8 cellular contexts compared by ENCODE assay signal in the genomic region with DNA sequence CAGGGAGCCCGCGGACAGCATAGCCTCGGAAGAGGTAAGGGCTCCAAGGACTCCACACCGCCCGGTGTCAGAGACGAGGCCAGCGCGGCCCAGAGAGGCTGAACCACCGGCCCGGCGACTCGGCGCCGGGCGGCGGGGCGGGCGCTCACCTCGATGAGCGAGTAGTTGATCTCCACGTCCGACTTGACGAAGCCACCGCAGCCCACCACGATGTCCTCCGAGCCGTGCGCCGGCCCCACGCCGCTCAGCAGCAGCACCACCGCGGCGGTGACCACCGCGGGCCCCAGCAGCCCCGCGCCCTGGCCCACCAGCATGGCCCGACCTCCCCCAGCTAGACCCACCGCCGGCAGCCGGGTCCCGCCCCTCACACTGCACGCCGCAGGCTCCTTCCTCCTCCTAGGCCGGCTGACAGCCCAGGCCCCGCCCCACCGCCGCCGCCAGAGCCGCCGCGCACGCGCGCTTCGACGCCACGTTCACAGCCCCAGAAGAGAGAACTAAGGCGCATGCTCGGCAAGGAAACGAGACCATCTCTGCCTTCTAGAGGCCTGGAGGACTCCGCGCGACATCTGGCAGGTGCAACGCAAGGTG. TPM values are rescaled to one million over a fixed set of nuclear protein-coding genes. Genes with fewer than 3 reads are reported as not detected.
DNase-seq lines count a peak whose midpoint lies in the region; ATAC-seq, FAIRE-seq and TF ChIP-seq lines count a peak whose summit lies in the region.
"Not testable (repeated sequence)": the region's sequence is repeated elsewhere in the genome, so short reads cannot be mapped to it uniquely, and the experiment has no call there.

A gene with protein sequence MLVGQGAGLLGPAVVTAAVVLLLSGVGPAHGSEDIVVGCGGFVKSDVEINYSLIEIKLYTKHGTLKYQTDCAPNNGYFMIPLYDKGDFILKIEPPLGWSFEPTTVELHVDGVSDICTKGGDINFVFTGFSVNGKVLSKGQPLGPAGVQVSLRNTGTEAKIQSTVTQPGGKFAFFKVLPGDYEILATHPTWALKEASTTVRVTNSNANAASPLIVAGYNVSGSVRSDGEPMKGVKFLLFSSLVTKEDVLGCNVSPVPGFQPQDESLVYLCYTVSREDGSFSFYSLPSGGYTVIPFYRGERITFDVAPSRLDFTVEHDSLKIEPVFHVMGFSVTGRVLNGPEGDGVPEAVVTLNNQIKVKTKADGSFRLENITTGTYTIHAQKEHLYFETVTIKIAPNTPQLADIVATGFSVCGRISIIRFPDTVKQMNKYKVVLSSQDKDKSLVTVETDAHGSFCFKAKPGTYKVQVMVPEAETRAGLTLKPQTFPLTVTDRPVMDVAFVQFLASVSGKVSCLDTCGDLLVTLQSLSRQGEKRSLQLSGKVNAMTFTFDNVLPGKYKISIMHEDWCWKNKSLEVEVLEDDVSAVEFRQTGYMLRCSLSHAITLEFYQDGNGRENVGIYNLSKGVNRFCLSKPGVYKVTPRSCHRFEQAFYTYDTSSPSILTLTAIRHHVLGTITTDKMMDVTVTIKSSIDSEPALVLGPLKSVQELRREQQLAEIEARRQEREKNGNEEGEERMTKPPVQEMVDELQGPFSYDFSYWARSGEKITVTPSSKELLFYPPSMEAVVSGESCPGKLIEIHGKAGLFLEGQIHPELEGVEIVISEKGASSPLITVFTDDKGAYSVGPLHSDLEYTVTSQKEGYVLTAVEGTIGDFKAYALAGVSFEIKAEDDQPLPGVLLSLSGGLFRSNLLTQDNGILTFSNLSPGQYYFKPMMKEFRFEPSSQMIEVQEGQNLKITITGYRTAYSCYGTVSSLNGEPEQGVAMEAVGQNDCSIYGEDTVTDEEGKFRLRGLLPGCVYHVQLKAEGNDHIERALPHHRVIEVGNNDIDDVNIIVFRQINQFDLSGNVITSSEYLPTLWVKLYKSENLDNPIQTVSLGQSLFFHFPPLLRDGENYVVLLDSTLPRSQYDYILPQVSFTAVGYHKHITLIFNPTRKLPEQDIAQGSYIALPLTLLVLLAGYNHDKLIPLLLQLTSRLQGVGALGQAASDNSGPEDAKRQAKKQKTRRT (minus strand): TSS at position 371 of the 588 bp plus-strand sequence. CDS start 57 bp downstream, at position 314.

- H3K27me3 ChIP-seq in HCT116 (ENCODE audit: insufficient read depth, low read length); K562 (ENCODE audit: control insufficient read depth in 2 of 2, insufficient read depth in 2 of 2, low read length in 2 of 2); iPS DF 6.9 (ENCODE audit: control insufficient read depth, insufficient read depth, low read length); rectal smooth muscle tissue (ENCODE audit: control insufficient read depth, insufficient read depth, low read length): not testable (repeated sequence)

- H3K27ac ChIP-seq in HCT116 (ENCODE audit: low read depth, low read length); K562 (ENCODE audit: extremely low read depth, low read depth, low read length); iPS DF 6.9 (ENCODE audit: low read length); rectal smooth muscle tissue (ENCODE audit: low read depth, low read length): not testable (repeated sequence)

- TF ChIP-seq RAD21 in HCT116 (IDR thresholded peaks at IDR 0.05; ENCODE audit: low read depth); K562 (CRISPR knock-in tag; conservative IDR thresholded peaks at IDR 0.05 in 1 of 2, IDR thresholded peaks at IDR 0.05 in 1 of 2): not testable (repeated sequence)

- not testable (repeated sequence) for H3K27ac Mint-ChIP-seq in activated CD4-positive, alpha-beta T cell treated with anti-CD3 and anti-CD28 coated beads for 36 hours

- TF ChIP-seq CTCF in GM12875 (IDR thresholded peaks at IDR 0.05; ENCODE audit: borderline replicate concordance, insufficient read depth, low read depth, low read length); HCT116 (IDR thresholded peaks at IDR 0.05 in 2 of 3, conservative IDR thresholded peaks at IDR 0.05 in 1 of 3; ENCODE audit: borderline replicate concordance in 1 of 3, insufficient read depth in 1 of 3, low read depth in 2 of 3, low read length in 2 of 3); K562 (IDR thresholded peaks at IDR 0.05 in 2 of 3, conservative IDR thresholded peaks at IDR 0.05 in 1 of 3; ENCODE audit: insufficient read depth in 2 of 3, low read depth in 1 of 3, low read length in 3 of 3); subcutaneous adipose tissue (IDR thresholded peaks at IDR 0.05; ENCODE audit: low read depth): not testable (repeated sequence)

- H3K79me2 ChIP-seq in HCT116 (ENCODE audit: insufficient read depth, low read length) = not testable (repeated sequence)
- H3K79me2 ChIP-seq in K562 (ENCODE audit: control insufficient read depth, insufficient read depth, low read length) = peaks cover 10% of the 10 kb centered on the region

- H2AFZ ChIP-seq in HCT116 (ENCODE audit: low read depth, low read length, poor library complexity, severe bottlenecking); K562 (ENCODE audit: low read depth, low read length): not testable (repeated sequence)

- not testable (repeated sequence) for TF ChIP-seq EP300 in K562 (IDR thresholded peaks at IDR 0.05; ENCODE audit: low read length)

- not testable (repeated sequence) for H3K4me1 ChIP-seq in HCT116 (ENCODE audit: control insufficient read depth in 1 of 2, insufficient read depth in 2 of 2, low read length in 2 of 2); K562 (replicated peaks in 1 of 2; ENCODE audit: control insufficient read depth in 2 of 2, insufficient read depth in 2 of 2, low read length in 2 of 2); iPS DF 6.9 (ENCODE audit: control insufficient read depth, insufficient read depth, low read length); rectal smooth muscle tissue (ENCODE audit: control insufficient read depth, insufficient read depth, low read length)

- H3K9me2 ChIP-seq in HCT116 (ENCODE audit: insufficient read depth) = not testable (repeated sequence)

- intact Hi-C loops in HCT116 (cut with micrococcal nuclease); activated CD4-positive, alpha-beta T cell treated with anti-CD3 and anti-CD28 coated beads for 36 hours (cut with DNase I, micrococcal nuclease); K562 (cut with micrococcal nuclease): not testable (repeated sequence)

- H3K4me3 Mint-ChIP-seq in activated CD4-positive, alpha-beta T cell treated with anti-CD3 and anti-CD28 coated beads for 36 hours = peak within 1 kb of the TSS; percentile 68

- not testable (repeated sequence) for TF ChIP-seq POLR2A in HCT116 (IDR thresholded peaks at IDR 0.05; ENCODE audit: borderline replicate concordance, extremely low read depth, insufficient read depth, insufficient read length); K562 (conservative IDR thresholded peaks at IDR 0.05)

- not testable (repeated sequence) for H3K27me3 Mint-ChIP-seq in activated CD4-positive, alpha-beta T cell treated with anti-CD3 and anti-CD28 coated beads for 36 hours

- not testable (repeated sequence) for H3K9me3 ChIP-seq in HCT116 (ENCODE audit: control insufficient read depth in 1 of 2, insufficient read depth in 1 of 2, low read depth in 1 of 2, low read length in 2 of 2); K562 (replicated peaks; ENCODE audit: control insufficient read depth, insufficient read depth, low read depth, low read length); iPS DF 6.9 (ENCODE audit: control insufficient read depth, insufficient read depth, low read length)

- H3K9me1 ChIP-seq in K562 (ENCODE audit: control insufficient read depth, insufficient read depth, low read length) = not testable (repeated sequence)

- in situ Hi-C loops in K562 (cut with MboI) = not testable (repeated sequence)

- WGBS in K562 (ENCODE audit: insufficient coverage, low coverage, missing lambda C conversion rate) = 0% methylated on average over 12 of the region's 66 CpGs
- WGBS in iPS DF 6.9 (ENCODE audit: insufficient coverage, insufficient read length) = no CpG with 5 or more reads among the region's 66 CpGs

- CTCF ChIA-PET in HCT116 (lab: Charles Lee); activated CD4-positive, alpha-beta T cell treated with anti-CD3 and anti-CD28 coated beads for 36 hours (lab: Charles Lee); K562 (lab: Yijun Ruan, JAX; ENCODE audit: low intra/inter-chr PET ratio): not testable (repeated sequence)

- H3K4me2 ChIP-seq in HCT116 (ENCODE audit: low read length) = peak within 1 kb of the TSS; percentile 45
- peak within 1 kb of the TSS; percentile 52 for H3K4me2 ChIP-seq in K562 (ENCODE audit: insufficient read depth, low read length)

- POLR2A ChIA-PET in HCT116 (lab: Charles Lee); activated CD4-positive, alpha-beta T cell treated with anti-CD3 and anti-CD28 coated beads for 36 hours (lab: Charles Lee); K562 (lab: Yijun Ruan, JAX): not testable (repeated sequence)

- not testable (repeated sequence) for FAIRE-seq in K562 (lab: Jason Lieb, UNC)

- BruUV-seq in HCT116 (replicated peaks; lab: Mats Ljungman, UMichigan); K562 (replicated peaks; lab: Mats Ljungman, UMichigan): not testable (repeated sequence)

- ATAC-seq in HCT116 = peak; percentile 95
- peak; percentile 96 for ATAC-seq in activated CD4-positive, alpha-beta T cell treated with anti-CD3 and anti-CD28 coated beads for 36 hours
- peak; percentile 99 for ATAC-seq in K562

- H3K9ac ChIP-seq in HCT116 (ENCODE audit: low read length) (peak within 1 kb of the TSS; percentile 41), K562 (ENCODE audit: insufficient read depth in 1 of 2, low read depth in 2 of 2, low read length in 2 of 2) (peak within 1 kb of the TSS; percentile 34 to 85; a peak in 2 of 4 replicates)
- not testable (repeated sequence) for H3K9ac ChIP-seq in rectal smooth muscle tissue (ENCODE audit: low read length)

- RAD21 ChIA-PET in HCT116 (lab: Charles Lee; ENCODE audit: low non-redundant PET in 1 of 2, low total read pairs in 2 of 2, uncharacterized antibody in 2 of 2, unreplicated experiment in 2 of 2) = not testable (repeated sequence)

- DNase-seq in HCT116 (ENCODE audit: low read depth, low spot score); Jurkat, Clone E6-1 (ENCODE audit: low read depth, low spot score); iPS DF 6.9 (ENCODE audit: low read depth, low spot score): not testable (repeated sequence)
- DNase-seq in activated CD4-positive, alpha-beta T cell treated with anti-CD3 and anti-CD28 coated beads for 36 hours = peak; percentile 94
- DNase-seq in K562 (ENCODE audit: extremely low read depth in 1 of 4, low spot score in 3 of 4) = peak in 1 of 4 experiments; percentile 4

- not testable (repeated sequence) for H3K9me3 Mint-ChIP-seq in activated CD4-positive, alpha-beta T cell treated with anti-CD3 and anti-CD28 coated beads for 36 hours (ENCODE audit: low read depth)

- H3K4me3 ChIP-seq in GM12875 (ENCODE audit: low read depth, low read length) (peak within 1 kb of the TSS; percentile 52), HCT116 (replicated peaks in 1 of 2; ENCODE audit: low read depth in 1 of 2, low read length in 2 of 2) (peak within 1 kb of the TSS; percentile 49 to 51), K562 (peak within 1 kb of the TSS; percentile 45), iPS DF 6.9 (ENCODE audit: low read length) (peak within 1 kb of the TSS; percentile 60; the same call in 1 of the 2 replicates), rectal smooth muscle tissue (ENCODE audit: low read length) (peak within 1 kb of the TSS; percentile 59)
- H3K4me3 ChIP-seq in Jurkat, Clone E6-1 (ENCODE audit: low read length) = peak within 1 kb of the TSS; percentile 48

- not testable (repeated sequence) for H3K36me3 ChIP-seq in HCT116 (ENCODE audit: control insufficient read depth in 1 of 2, insufficient read depth in 2 of 2, low read length in 2 of 2); K562 (ENCODE audit: control insufficient read depth, insufficient read depth, low read length); iPS DF 6.9 (ENCODE audit: control insufficient read depth, insufficient read depth, low read length); rectal smooth muscle tissue (ENCODE audit: control insufficient read depth, insufficient read depth, low read length)

- H3K36me3 Mint-ChIP-seq in activated CD4-positive, alpha-beta T cell treated with anti-CD3 and anti-CD28 coated beads for 36 hours (ENCODE audit: low read depth) = not testable (repeated sequence)

- not testable (repeated sequence) for H4K20me1 ChIP-seq in HCT116 (ENCODE audit: insufficient read depth); K562 (replicated peaks; ENCODE audit: control insufficient read depth, insufficient read depth, low read length)

- peaks cover 12% of the 10 kb centered on the region for H3K4me1 Mint-ChIP-seq in activated CD4-positive, alpha-beta T cell treated with anti-CD3 and anti-CD28 coated beads for 36 hours

RNA-seq across cellular contexts. Expression of the gene that starts here (rescaled TPM):
- total RNA-seq in HCT116 (2021; ENCODE audit: unreplicated experiment) (110 TPM), K562 (2014; rRNA removed) (55.8 and 62.2 TPM in 2 replicates), K562 (2014; rRNA removed; fragmentation: Illumina TruSeq; extraction: Trizol) (35.3 and 37.5 TPM in 2 replicates), K562 (2015; rRNA removed; fragmentation: Illumina TruSeq; extraction: Trizol) (54.3 and 56.6 TPM in 2 replicates), K562 (2021) (77.2 and 79.2 TPM in 2 replicates), subcutaneous adipose tissue (10 to 100 TPM; 52.8 to 69.2 (median 57.5) TPM)
- polyA plus RNA-seq in HCT116 (2012) = 167 and 170 TPM in 2 replicates
- 105 TPM for polyA plus RNA-seq in Jurkat, Clone E6-1 (2012; ENCODE audit: insufficient read depth, insufficient read length)
- 10 to 100 TPM; 65.0 to 83.4 TPM for total RNA-seq in activated CD4-positive, alpha-beta T cell treated with anti-CD3 and anti-CD28 coated beads for 36 hours
- total RNA-seq in K562 (2011; cell fraction: chromatin; rRNA removed; ENCODE audit: low replicate concordance) = 87.3 and 127 TPM in 2 replicates
- total RNA-seq in K562 (2011; cell fraction: nucleolus; rRNA removed) = 162 and 194 TPM in 2 replicates
- 106 and 133 TPM in 2 replicates for total RNA-seq in K562 (2011; cell fraction: nucleoplasm; rRNA removed)
- polyA plus RNA-seq in K562 (2011; rRNA removed) (38.5 and 49.9 TPM in 2 replicates), K562 (2014; fragmentation: Illumina TruSeq; extraction: Trizol) (74.2 and 82.2 TPM in 2 replicates), K562 (2014; fragmentation: Nextera tagmentation; extraction: Ambion mirVana) (10 to 100 TPM; 25.2 to 35.9 TPM), K562 (2014; rRNA removed) (44.0 and 45.8 TPM in 2 replicates)
- 47.1 and 47.5 TPM in 2 replicates for polyA plus RNA-seq in K562 (2011; cell fraction: cytosol; rRNA removed)
- polyA plus RNA-seq in K562 (2011; cell fraction: nucleus; rRNA removed) = 65.3 and 68.6 TPM in 2 replicates
- 68.4 and 93.5 TPM in 2 replicates for polyA plus RNA-seq in K562 (2012)
- polyA minus RNA-seq in K562 (2011; rRNA and poly(A)+ RNA removed) = 46.5 and 61.9 TPM in 2 replicates
- 68.9 and 69.2 TPM in 2 replicates for polyA minus RNA-seq in K562 (2011; cell fraction: cytosol; rRNA and poly(A)+ RNA removed)
- 14.0 and 26.8 TPM in 2 replicates for polyA minus RNA-seq in K562 (2011; cell fraction: nucleus; rRNA and poly(A)+ RNA removed)
